Comparison of ENCODE assay signal across 17 cellular contexts in the genomic region with DNA sequence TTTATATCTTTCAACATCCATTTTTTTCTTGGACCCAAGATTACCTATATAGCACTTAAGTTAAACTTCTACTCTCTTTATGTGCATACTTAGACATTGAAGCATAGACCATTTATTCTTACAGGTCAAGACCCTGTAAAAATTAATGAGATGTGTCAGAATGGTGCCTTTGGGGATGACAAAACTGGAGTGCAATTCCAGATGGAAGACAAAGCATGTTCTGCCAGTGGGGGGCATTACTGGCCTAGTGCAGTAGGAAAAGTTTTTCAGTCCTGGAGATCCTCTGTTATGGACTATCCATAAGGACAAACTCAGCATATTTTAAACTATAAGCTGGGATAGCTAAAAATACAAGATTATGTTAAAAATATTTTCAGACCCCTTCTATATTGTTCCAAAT. TPM values are rescaled to one million over a fixed set of nuclear protein-coding genes. Genes with fewer than 3 reads are reported as not detected.
DNase-seq lines count a peak whose midpoint lies in the region; ATAC-seq and TF ChIP-seq lines count a peak whose summit lies in the region.
"Had no signal": no experiment of that assay in that cellular context is flagged by ENCODE, and none has a peak within 500 bp of the region (broad histone marks: within the 10 kb centered on the region; RNA-seq: fewer than 3 reads in every experiment).

No MANE protein-coding gene starts in this region.

- peak; percentile 36 for TF ChIP-seq CTCF in AG04449 (IDR thresholded peaks at IDR 0.05; ENCODE audit: insufficient read depth, low read length, missing control alignments)

- CTCF ChIA-PET in AG04449 (lab: Yijun Ruan, JAX), result interaction anchor here (0.7 to 3.1 kb wide), 14 partner anchors 8 to 1593 kb away, joined by 3 to 11 read pairs (median 4); no protein-coding TSS in a partner anchor

- POLR2A ChIA-PET in AG04449 (lab: Yijun Ruan, JAX), result interaction anchor here (0.6 to 1.7 kb wide), 2 partner anchors 47 to 818 kb away, joined by 3 to 4 read pairs; no protein-coding TSS in a partner anchor

- ATAC-seq in HG02678 (IDR thresholded peaks at IDR 0.05; ENCODE audit: unreplicated experiment), result no peak
- ATAC-seq in GM19467 (IDR thresholded peaks at IDR 0.05; ENCODE audit: unreplicated experiment), result no peak
- no peak for ATAC-seq in HG03432 (IDR thresholded peaks at IDR 0.05; ENCODE audit: unreplicated experiment)

- H3K4me3 ChIP-seq in AG04449 (ENCODE audit: low read depth, low read length), result no peak overlapping the region
- H3K4me3 ChIP-seq: BLaER1 treated with 17β-estradiol and CSF1 and Interleukin-3, amounts not matched to agents 10 nM and 100 nM; colonic mucosa; SK-N-MC; upper lobe of left lung had no signal

- DNase-seq in AG04449 (ENCODE audit: low read depth, low spot score) (no peak), H4 (ENCODE audit: low spot score) (peak; percentile 29), amniotic epithelial cell (ENCODE audit: low read depth) (peak; percentile 51), iPS-NIHi11 (ENCODE audit: low spot score) (peak; percentile 7), dedifferentiated amniotic fluid mesenchymal stem cell (ENCODE audit: extremely low spot score) (no peak)
- DNase-seq: activated CD4-positive, CD25-positive, alpha-beta regulatory T cell; activated CD8-positive, alpha-beta memory T cell treated with anti-CD3 and anti-CD28 coated beads, Interleukin-2, amount 50 U/mL, for 4 hours; activated naive CD8-positive, alpha-beta T cell treated with anti-CD3 and anti-CD28 coated beads for 36 hours; colonic mucosa; immature natural killer cell; NCI-H2171 treated with DMSO at 0.1 percent for 48 hours; upper lobe of left lung had no signal

RNA-seq across cellular contexts. Expression of a gene that starts 57.8 kb away (rescaled TPM):
- total RNA-seq in H4 (2014; rRNA removed; shearing (Covaris generic)), result 258 and 263 TPM in 2 replicates

Comparison
In these comparisons a context has a peak if more than half of its experiments do, and no peak if none do; other contexts are left out.
1. DNase-seq: peak in H4 (single experiment), amniotic epithelial cell (single experiment) and iPS-NIHi11 (single experiment); none in AG04449 (single experiment) and dedifferentiated amniotic fluid mesenchymal stem cell (single experiment).